Comparison of ENCODE assay signal across 1 cellular context in genomic region chr1:115771847-115772457, GRCh38.
TF ChIP-seq lines count a peak whose summit lies in the region.

No MANE protein-coding gene starts in this region.

TF ChIP-seq in HEK293, 187 proteins besides CTCF, POLR2A, EP300 and RAD21 (continued from another document):
- TF ChIP-seq ZBTB8A (tag by site-specific recombination; IDR thresholded peaks at IDR 0.05) (peak; percentile 59; the same call in 1 of the 2 replicates), SP7 (tag by site-specific recombination; IDR thresholded peaks at IDR 0.05) (peak; percentile 58; the same call in 1 of the 2 replicates), ZNF280C (tag by site-specific recombination; IDR thresholded peaks at IDR 0.05) (no peak), ZFHX2 (tag by site-specific recombination; conservative IDR thresholded peaks at IDR 0.05) (peak; percentile 72), KLF9 (tag by site-specific recombination; IDR thresholded peaks at IDR 0.05; ENCODE audit: low read depth) (peak; percentile 78), ZNF792 (tag by site-specific recombination; IDR thresholded peaks at IDR 0.05) (no peak), KLF7 (tag by site-specific recombination; IDR thresholded peaks at IDR 0.05; ENCODE audit: borderline replicate concordance) (no peak), KLF10 (tag by site-specific recombination; IDR thresholded peaks at IDR 0.05) (peak; percentile 41; the same call in 1 of the 2 replicates), ZNF629 (tag by site-specific recombination; IDR thresholded peaks at IDR 0.05) (no peak), KLF17 (tag by site-specific recombination; IDR thresholded peaks at IDR 0.05) (peak; percentile 27; the same call in 1 of the 2 replicates), SP3 (tag by site-specific recombination; IDR thresholded peaks at IDR 0.05) (peak; percentile 23; the same call in 1 of the 2 replicates), ZNF843 (tag by site-specific recombination; IDR thresholded peaks at IDR 0.05) (no peak), ZNF146 (tag by site-specific recombination; IDR thresholded peaks at IDR 0.05) (no peak), ZNF2 (tag by site-specific recombination; IDR thresholded peaks at IDR 0.05) (0 out of 2 replicates have a peak, but pooled peaks have one; percentile 74)
- TF ChIP-seq, protein P1, sequence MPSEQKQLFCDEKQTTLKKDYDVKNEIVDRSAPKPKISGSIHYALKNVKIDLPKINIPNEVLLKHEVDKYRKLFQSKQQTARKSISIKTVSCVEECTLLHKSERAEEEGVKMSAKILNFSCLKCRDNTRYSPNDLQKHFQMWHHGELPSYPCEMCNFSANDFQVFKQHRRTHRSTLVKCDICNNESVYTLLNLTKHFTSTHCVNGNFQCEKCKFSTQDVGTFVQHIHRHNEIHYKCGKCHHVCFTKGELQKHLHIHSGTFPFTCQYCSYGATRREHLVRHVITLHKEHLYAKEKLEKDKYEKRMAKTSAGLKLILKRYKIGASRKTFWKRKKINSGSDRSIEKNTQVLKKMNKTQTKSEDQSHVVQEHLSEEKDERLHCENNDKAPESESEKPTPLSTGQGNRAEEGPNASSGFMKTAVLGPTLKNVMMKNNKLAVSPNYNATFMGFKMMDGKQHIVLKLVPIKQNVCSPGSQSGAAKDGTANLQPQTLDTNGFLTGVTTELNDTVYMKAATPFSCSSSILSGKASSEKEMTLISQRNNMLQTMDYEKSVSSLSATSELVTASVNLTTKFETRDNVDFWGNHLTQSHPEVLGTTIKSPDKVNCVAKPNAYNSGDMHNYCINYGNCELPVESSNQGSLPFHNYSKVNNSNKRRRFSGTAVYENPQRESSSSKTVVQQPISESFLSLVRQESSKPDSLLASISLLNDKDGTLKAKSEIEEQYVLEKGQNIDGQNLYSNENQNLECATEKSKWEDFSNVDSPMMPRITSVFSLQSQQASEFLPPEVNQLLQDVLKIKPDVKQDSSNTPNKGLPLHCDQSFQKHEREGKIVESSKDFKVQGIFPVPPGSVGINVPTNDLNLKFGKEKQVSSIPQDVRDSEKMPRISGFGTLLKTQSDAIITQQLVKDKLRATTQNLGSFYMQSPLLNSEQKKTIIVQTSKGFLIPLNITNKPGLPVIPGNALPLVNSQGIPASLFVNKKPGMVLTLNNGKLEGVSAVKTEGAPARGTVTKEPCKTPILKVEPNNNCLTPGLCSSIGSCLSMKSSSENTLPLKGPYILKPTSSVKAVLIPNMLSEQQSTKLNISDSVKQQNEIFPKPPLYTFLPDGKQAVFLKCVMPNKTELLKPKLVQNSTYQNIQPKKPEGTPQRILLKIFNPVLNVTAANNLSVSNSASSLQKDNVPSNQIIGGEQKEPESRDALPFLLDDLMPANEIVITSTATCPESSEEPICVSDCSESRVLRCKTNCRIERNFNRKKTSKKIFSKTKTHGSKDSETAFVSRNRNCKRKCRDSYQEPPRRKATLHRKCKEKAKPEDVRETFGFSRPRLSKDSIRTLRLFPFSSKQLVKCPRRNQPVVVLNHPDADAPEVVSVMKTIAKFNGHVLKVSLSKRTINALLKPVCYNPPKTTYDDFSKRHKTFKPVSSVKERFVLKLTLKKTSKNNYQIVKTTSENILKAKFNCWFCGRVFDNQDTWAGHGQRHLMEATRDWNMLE (tag by site-specific recombination; conservative IDR thresholded peaks at IDR 0.05; ENCODE audit: low read depth), result 0 out of 2 replicates have a peak, but pooled peaks have one; percentile 26
- TF ChIP-seq, protein P2, sequence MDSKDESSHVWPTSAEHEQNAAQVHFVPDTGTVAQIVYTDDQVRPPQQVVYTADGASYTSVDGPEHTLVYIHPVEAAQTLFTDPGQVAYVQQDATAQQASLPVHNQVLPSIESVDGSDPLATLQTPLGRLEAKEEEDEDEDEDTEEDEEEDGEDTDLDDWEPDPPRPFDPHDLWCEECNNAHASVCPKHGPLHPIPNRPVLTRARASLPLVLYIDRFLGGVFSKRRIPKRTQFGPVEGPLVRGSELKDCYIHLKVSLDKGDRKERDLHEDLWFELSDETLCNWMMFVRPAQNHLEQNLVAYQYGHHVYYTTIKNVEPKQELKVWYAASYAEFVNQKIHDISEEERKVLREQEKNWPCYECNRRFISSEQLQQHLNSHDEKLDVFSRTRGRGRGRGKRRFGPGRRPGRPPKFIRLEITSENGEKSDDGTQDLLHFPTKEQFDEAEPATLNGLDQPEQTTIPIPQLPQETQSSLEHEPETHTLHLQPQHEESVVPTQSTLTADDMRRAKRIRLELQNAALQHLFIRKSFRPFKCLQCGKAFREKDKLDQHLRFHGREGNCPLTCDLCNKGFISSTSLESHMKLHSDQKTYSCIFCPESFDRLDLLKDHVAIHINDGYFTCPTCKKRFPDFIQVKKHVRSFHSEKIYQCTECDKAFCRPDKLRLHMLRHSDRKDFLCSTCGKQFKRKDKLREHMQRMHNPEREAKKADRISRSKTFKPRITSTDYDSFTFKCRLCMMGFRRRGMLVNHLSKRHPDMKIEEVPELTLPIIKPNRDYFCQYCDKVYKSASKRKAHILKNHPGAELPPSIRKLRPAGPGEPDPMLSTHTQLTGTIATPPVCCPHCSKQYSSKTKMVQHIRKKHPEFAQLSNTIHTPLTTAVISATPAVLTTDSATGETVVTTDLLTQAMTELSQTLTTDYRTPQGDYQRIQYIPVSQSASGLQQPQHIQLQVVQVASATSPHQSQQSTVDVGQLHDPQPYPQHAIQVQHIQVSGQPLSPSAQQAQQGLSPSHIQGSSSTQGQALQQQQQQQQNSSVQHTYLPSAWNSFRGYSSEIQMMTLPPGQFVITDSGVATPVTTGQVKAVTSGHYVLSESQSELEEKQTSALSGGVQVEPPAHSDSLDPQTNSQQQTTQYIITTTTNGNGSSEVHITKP (tag by site-specific recombination; IDR thresholded peaks at IDR 0.05), result peak; percentile 93
- TF ChIP-seq, protein P3, sequence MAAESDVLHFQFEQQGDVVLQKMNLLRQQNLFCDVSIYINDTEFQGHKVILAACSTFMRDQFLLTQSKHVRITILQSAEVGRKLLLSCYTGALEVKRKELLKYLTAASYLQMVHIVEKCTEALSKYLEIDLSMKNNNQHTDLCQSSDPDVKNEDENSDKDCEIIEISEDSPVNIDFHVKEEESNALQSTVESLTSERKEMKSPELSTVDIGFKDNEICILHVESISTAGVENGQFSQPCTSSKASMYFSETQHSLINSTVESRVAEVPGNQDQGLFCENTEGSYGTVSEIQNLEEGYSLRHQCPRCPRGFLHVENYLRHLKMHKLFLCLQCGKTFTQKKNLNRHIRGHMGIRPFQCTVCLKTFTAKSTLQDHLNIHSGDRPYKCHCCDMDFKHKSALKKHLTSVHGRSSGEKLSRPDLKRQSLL (tag by site-specific recombination; IDR thresholded peaks at IDR 0.05), result peak; percentile 91
